In the genomic region with DNA sequence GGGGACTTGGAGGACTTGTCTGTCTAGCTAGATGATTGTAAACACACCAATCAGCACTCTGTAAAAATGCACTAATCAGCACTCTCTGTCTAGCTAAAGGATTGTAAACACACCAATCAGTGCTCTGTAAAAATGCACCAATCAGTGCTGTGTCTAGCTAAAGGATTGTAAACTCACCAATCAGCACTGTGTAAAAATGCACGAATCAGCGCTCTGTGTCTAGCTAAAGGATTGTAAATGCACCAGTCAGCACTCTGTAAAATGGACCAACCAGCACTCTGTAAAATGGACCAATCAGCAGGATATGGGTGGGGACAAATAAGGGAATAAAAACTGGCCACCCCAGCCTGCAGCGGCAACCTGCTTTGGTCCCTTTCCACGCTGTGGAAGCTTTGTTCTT, we compare ENCODE assay signal across 2 cellular contexts. TPM values are rescaled to one million over a fixed set of nuclear protein-coding genes. Genes with fewer than 3 reads are reported as not detected.
"Had no signal": no experiment of that assay in that cellular context is flagged by ENCODE, and none has a peak within 500 bp of the region (broad histone marks: within the 10 kb centered on the region; RNA-seq: fewer than 3 reads in every experiment).

No MANE protein-coding gene starts in this region.

RNA-seq across cellular contexts. Expression of gene MSH4, which starts 38.1 kb away (rescaled TPM):
- total RNA-seq: GM23248, H4 had no signal
